In genomic region chr15:33742286-33742685, GRCh38 we compare ENCODE assay signal across 26 cellular contexts.
DNase-seq lines count a peak whose midpoint lies in the region; ATAC-seq and TF ChIP-seq lines count a peak whose summit lies in the region.
"Had no signal": no experiment of that assay in that cellular context is flagged by ENCODE, and none has a peak within 500 bp of the region (broad histone marks: within the 10 kb centered on the region; RNA-seq: fewer than 3 reads in every experiment).

No MANE protein-coding gene starts in this region.

- ATAC-seq in activated T-helper 17 cell treated with anti-CD3 and anti-CD28 coated beads, Interleukin-2, amount 50 U/mL, for 72 hours (replicated peaks) = no peak
- no peak for ATAC-seq in HG02938 (IDR thresholded peaks at IDR 0.05; ENCODE audit: unreplicated experiment)
- ATAC-seq in GM18517 (IDR thresholded peaks at IDR 0.05; ENCODE audit: unreplicated experiment) = no peak
- ATAC-seq: CD8-positive, alpha-beta T cell; HCT116; HepG2; SK-N-SH treated with all-trans-retinoic acid at 6 μM for 48 hours had no signal

- DNase-seq in NCI-H2227 treated with DMSO at 0.1 percent for 48 hours (lab: John Stamatoyannopoulos, UW) (peak; percentile 8), fibroblast of the aortic adventitia (ENCODE audit: low read depth) (peak; percentile 24), cardiac septum (ENCODE audit: low spot score) (no peak)
- DNase-seq: Caco-2; CD8-positive, alpha-beta T cell; DMS79 treated with DMSO at 0.1 percent for 48 hours; Karpas-422; NCI-H1092; NCI-H1417 treated with DMSO at 0.1 percent for 48 hours; NCI-H1694 treated with DMSO at 0.1 percent for 48 hours; NCI-H2081; NCI-H345; NCI-H524 treated with DMSO at 0.1 percent for 48 hours; NCI-H774; NK-92 treated with Interleukin-12 subunit alpha and Interleukin-12 subunit beta, amount 100 ng/mL, for 24 hours; PC-3; SJCRH30 had no signal

- H3K36me3 Mint-ChIP-seq in brain = peaks cover 3% of the 10 kb centered on the region
- H3K36me3 Mint-ChIP-seq in activated T-helper 17 cell treated with anti-CD3 and anti-CD28 coated beads, Interleukin-2, amount 50 U/mL, for 72 hours (ENCODE audit: low read depth) = no peaks in the 10 kb centered on the region
- H3K36me3 Mint-ChIP-seq: CD8-positive, alpha-beta T cell had no signal

- intact Hi-C loops in cardiac septum (cut with DNase I) = loop anchor here (10.0 kb wide), 1 partner anchor 223 kb away; the partner anchor contains the start of gene CHRM5

- peaks cover 42% of the 10 kb centered on the region for H3K4me1 Mint-ChIP-seq in brain
- H3K4me1 Mint-ChIP-seq in activated T-helper 17 cell treated with anti-CD3 and anti-CD28 coated beads, Interleukin-2, amount 50 U/mL, for 72 hours = peaks cover 4% of the 10 kb centered on the region
- H3K4me1 Mint-ChIP-seq: B cell had no signal

- peaks cover 3% of the 10 kb centered on the region for H3K27me3 Mint-ChIP-seq in brain
- peaks cover 7% of the 10 kb centered on the region for H3K27me3 Mint-ChIP-seq in activated T-helper 17 cell treated with anti-CD3 and anti-CD28 coated beads, Interleukin-2, amount 50 U/mL, for 72 hours
- H3K27me3 Mint-ChIP-seq: B cell had no signal

- peak overlapping the region in 2 of 5 experiments; percentile 0 to 48 for H3K4me3 Mint-ChIP-seq in brain
- H3K4me3 Mint-ChIP-seq in activated T-helper 17 cell treated with anti-CD3 and anti-CD28 coated beads, Interleukin-2, amount 50 U/mL, for 72 hours = no peak overlapping the region
- H3K4me3 Mint-ChIP-seq: B cell; CD8-positive, alpha-beta T cell had no signal

- H3K4me3 ChIP-seq in fibroblast of the aortic adventitia (ENCODE audit: low read depth, low read length) = no peak overlapping the region
- H3K4me3 ChIP-seq: GM23248, SJCRH30 had no signal

- peak overlapping the region in 4 of 5 experiments; percentile 46 to 95 (median 71) for H3K27ac Mint-ChIP-seq in brain
- H3K27ac Mint-ChIP-seq in activated T-helper 17 cell treated with anti-CD3 and anti-CD28 coated beads, Interleukin-2, amount 50 U/mL, for 72 hours = no peak overlapping the region
- H3K27ac Mint-ChIP-seq: B cell; CD8-positive, alpha-beta T cell had no signal

- H3K9me3 Mint-ChIP-seq in brain = no peaks in the 10 kb centered on the region
- H3K9me3 Mint-ChIP-seq in activated T-helper 17 cell treated with anti-CD3 and anti-CD28 coated beads, Interleukin-2, amount 50 U/mL, for 72 hours = no peaks in the 10 kb centered on the region
- H3K9me3 Mint-ChIP-seq: CD8-positive, alpha-beta T cell had no signal

- TF ChIP-seq CTCF in brain (conservative IDR thresholded peaks at IDR 0.05) (no peak), fibroblast of the aortic adventitia (IDR thresholded peaks at IDR 0.05; ENCODE audit: insufficient read depth, low read length) (no peak)
